In the genomic region with DNA sequence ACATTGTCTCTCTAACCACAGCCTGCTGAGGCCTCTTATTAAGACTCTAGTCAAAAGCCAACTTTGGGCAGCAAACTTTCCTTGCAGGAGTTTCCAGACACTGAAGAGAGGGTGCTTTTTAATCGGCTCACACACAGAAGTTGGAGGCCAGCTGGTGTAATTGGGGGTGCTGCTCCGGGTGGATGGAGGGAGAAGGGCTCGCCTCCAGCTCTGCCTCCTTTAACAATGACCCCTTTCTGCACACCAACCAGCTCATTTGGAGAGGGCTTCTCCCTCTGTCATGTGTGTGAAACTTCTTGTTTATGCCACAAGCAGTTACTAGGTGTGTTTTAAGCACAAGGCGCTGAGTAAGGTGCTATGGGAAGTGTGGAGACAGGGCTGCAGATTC, we compare ENCODE assay signal across 17 cellular contexts. TPM values are rescaled to one million over a fixed set of nuclear protein-coding genes. Genes with fewer than 3 reads are reported as not detected.
A peak's percentile ranks its signal among the peaks of the same experiment; 100 is the strongest.
DNase-seq lines count a peak whose midpoint lies in the region; ATAC-seq and TF ChIP-seq lines count a peak whose summit lies in the region.
"Had no signal": no experiment of that assay in that cellular context is flagged by ENCODE, and none has a peak within 500 bp of the region (broad histone marks: within the 10 kb centered on the region; RNA-seq: fewer than 3 reads in every experiment).

No MANE protein-coding gene starts in this region.

- peaks cover 44% of the 10 kb centered on the region for H3F3A ChIP-seq in neural progenitor cell (ENCODE audit: low read depth)

- H3K9ac ChIP-seq in HUES48 (ENCODE audit: low read depth, low read length) (no peak overlapping the region), neural progenitor cell (no peak overlapping the region)

- peaks cover 18% of the 10 kb centered on the region for H3K4me1 ChIP-seq in HUES48 (ENCODE audit: control insufficient read depth, insufficient read depth, low read length)
- H3K4me1 ChIP-seq in neural progenitor cell, result peaks cover 37% of the 10 kb centered on the region
- H3K4me1 ChIP-seq: Peyer's patch had no signal

- peak overlapping the region; percentile 72 for H3K4me2 ChIP-seq in neural progenitor cell

- H2AFZ ChIP-seq in neural progenitor cell (replicated peaks), result peak overlapping the region; percentile 15

- H3K4me3 Mint-ChIP-seq in neural progenitor cell, result peak overlapping the region; percentile 68
- H3K4me3 Mint-ChIP-seq: stimulated activated naive B cell treated with anti-CD40 and anti-IgM and Interleukin-4, amounts not matched to agents 10 μg/mL and 1 μg/mL and 100 μg/mL, for 72 hours had no signal

- H3K36me3 ChIP-seq in HUES48 (ENCODE audit: control insufficient read depth, insufficient read depth, low read length) (no peaks in the 10 kb centered on the region), neural progenitor cell (no peaks in the 10 kb centered on the region)
- H3K36me3 ChIP-seq: neutrophil, Peyer's patch had no signal

- H3K27ac ChIP-seq in HUES48 (ENCODE audit: low read depth, low read length), result peak overlapping the region; percentile 70
- H3K27ac ChIP-seq in dorsolateral prefrontal cortex, result peak overlapping the region in 48 of 59 donors; percentile 5 to 82 (median 68)
- peak overlapping the region; percentile 92 for H3K27ac ChIP-seq in neural progenitor cell
- H3K27ac ChIP-seq: HL-60, neutrophil, VCaP had no signal

- no peak overlapping the region for H3K4me3 ChIP-seq in HUES48 (ENCODE audit: low read depth, low read length)
- peak overlapping the region in 11 of 59 donors; percentile 7 to 49 (median 24) for H3K4me3 ChIP-seq in dorsolateral prefrontal cortex
- H3K4me3 ChIP-seq in neural progenitor cell, result peak overlapping the region; percentile 20
- H3K4me3 ChIP-seq: Peyer's patch, skin epidermis had no signal

- H3K27ac Mint-ChIP-seq in neural progenitor cell, result peak overlapping the region; percentile 94
- H3K27ac Mint-ChIP-seq: stimulated activated naive B cell treated with anti-CD40 and anti-IgM and Interleukin-4, amounts not matched to agents 10 μg/mL and 1 μg/mL and 100 μg/mL, for 72 hours had no signal

- H3K9me3 ChIP-seq in HUES48 (ENCODE audit: control insufficient read depth, insufficient read depth, low read length), result no peaks in the 10 kb centered on the region
- no peaks in the 10 kb centered on the region for H3K9me3 ChIP-seq in neural progenitor cell (ENCODE audit: low read depth)
- H3K9me3 ChIP-seq: neutrophil, Peyer's patch had no signal

- H4K20me1 ChIP-seq in neural progenitor cell (ENCODE audit: low read depth), result no peaks in the 10 kb centered on the region

- H3K27me3 ChIP-seq in HUES48 (ENCODE audit: control insufficient read depth, insufficient read depth, low read length) (no peaks in the 10 kb centered on the region), dorsolateral prefrontal cortex (no peaks in the 10 kb centered on the region), neural progenitor cell (no peaks in the 10 kb centered on the region)
- H3K27me3 ChIP-seq: neutrophil, Peyer's patch had no signal

- peaks cover 37% of the 10 kb centered on the region for H3K4me1 Mint-ChIP-seq in neural progenitor cell

- intact Hi-C loops in dorsolateral prefrontal cortex (cut with DNase I), result no loop called here

- no peaks in the 10 kb centered on the region for H3K79me2 ChIP-seq in neural progenitor cell (ENCODE audit: low read depth)

- DNase-seq in Ammon's horn (ENCODE audit: low spot score) (peak; percentile 69), dorsolateral prefrontal cortex (no peak), neural progenitor cell (ENCODE audit: low spot score) (peak; percentile 62), SIG-M5 treated with dmso at 0.1 percent for 504 hours (lab: John Stamatoyannopoulos, UW; ENCODE audit: unreplicated experiment) (no peak), NCI-H226 (no peak), NOMO-1 treated with dmso at 0.1 percent for 144 hours (lab: John Stamatoyannopoulos, UW; ENCODE audit: unreplicated experiment) (no peak)
- DNase-seq: activated gamma-delta T cell; effector CD4-positive, alpha-beta T cell; NCI-H2081 treated with DMSO at 0.1 percent for 48 hours; Peyer's patch; stimulated activated naive B cell treated with anti-CD40 and anti-IgM and Interleukin-4, amounts not matched to agents 10 μg/mL and 1 μg/mL and 100 μg/mL, for 72 hours had no signal

- no peaks in the 10 kb centered on the region for H3K27me3 Mint-ChIP-seq in neural progenitor cell (ENCODE audit: insufficient read depth, low read depth)
- H3K27me3 Mint-ChIP-seq: stimulated activated naive B cell treated with anti-CD40 and anti-IgM and Interleukin-4, amounts not matched to agents 10 μg/mL and 1 μg/mL and 100 μg/mL, for 72 hours had no signal

- ATAC-seq in HG03342 (IDR thresholded peaks at IDR 0.05; ENCODE audit: unreplicated experiment), result no peak
- ATAC-seq: stimulated activated naive B cell treated with anti-CD40 and anti-IgM and Interleukin-4, amounts not matched to agents 10 μg/mL and 1 μg/mL and 100 μg/mL, for 72 hours had no signal

- no peaks in the 10 kb centered on the region for H3K9me3 Mint-ChIP-seq in neural progenitor cell
- H3K9me3 Mint-ChIP-seq: stimulated activated naive B cell treated with anti-CD40 and anti-IgM and Interleukin-4, amounts not matched to agents 10 μg/mL and 1 μg/mL and 100 μg/mL, for 72 hours had no signal

- TF ChIP-seq CTCF in dorsolateral prefrontal cortex (IDR thresholded peaks at IDR 0.05 in 54 of 56, conservative IDR thresholded peaks at IDR 0.05 in 2 of 56; ENCODE audit: low read depth in 1 of 56, partially characterized antibody in 56 of 56) (peak in 1 of 56 donors; percentile 4), neural progenitor cell (IDR thresholded peaks at IDR 0.05) (no peak)

- no peaks in the 10 kb centered on the region for H3K36me3 Mint-ChIP-seq in neural progenitor cell
- H3K36me3 Mint-ChIP-seq: stimulated activated naive B cell treated with anti-CD40 and anti-IgM and Interleukin-4, amounts not matched to agents 10 μg/mL and 1 μg/mL and 100 μg/mL, for 72 hours had no signal

RNA-seq across cellular contexts. Expression of gene MAGEF1, which starts 5.7 kb away (rescaled TPM):
- total RNA-seq in dorsolateral prefrontal cortex (10 to 100 TPM; 21.7 to 62.9 (median 43.4) TPM), neural progenitor cell (ENCODE audit: low replicate concordance) (73.9 and 88.1 TPM in 2 replicates)

Comparison
In these comparisons a context has a peak if more than half of its experiments do, and no peak if none do; other contexts are left out.
1. DNase-seq: peak in Ammon's horn (single experiment) and neural progenitor cell (single experiment); none in dorsolateral prefrontal cortex (0 of 10), SIG-M5 treated with dmso at 0.1 percent for 504 hours (single experiment), NCI-H226 (single experiment) and NOMO-1 treated with dmso at 0.1 percent for 144 hours (single experiment).
2. Peak in every context shown above with its lines, with median percentiles within 50 percentile points of each other: H3K27ac ChIP-seq.